Comparison of ENCODE assay signal across 27 cellular contexts in the genomic region with DNA sequence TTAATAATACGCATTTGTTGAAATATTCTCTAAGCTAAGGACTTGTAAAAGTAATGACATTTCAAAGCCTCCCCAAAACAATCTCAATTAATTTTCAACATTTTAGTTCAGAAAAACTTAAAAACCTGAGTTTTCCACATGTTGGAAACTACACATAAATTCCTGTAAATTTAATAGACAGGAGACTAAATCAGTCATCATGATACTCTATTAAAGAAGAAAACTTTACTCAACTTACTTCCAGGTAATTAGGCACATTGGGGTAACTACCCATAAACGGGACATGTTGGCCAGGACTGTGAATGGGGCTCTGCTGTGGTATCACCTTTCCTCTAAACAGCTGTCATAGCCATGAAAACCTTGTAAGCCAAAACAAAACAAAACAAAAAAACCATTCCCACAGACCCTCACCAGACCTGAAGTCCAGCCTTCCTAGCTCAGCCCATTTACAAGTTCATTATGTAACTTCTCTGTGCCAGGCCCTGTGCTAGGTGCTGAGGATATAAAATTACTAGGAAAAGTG.
"Had no signal": no experiment of that assay in that cellular context is flagged by ENCODE, and none has a peak within 500 bp of the region (broad histone marks: within the 10 kb centered on the region; RNA-seq: fewer than 3 reads in every experiment).

No MANE protein-coding gene starts in this region.

- H3K27me3 ChIP-seq: neural progenitor cell, neutrophil, right atrium auricular region, right lobe of liver, stomach, testis, thyroid gland, transverse colon, upper lobe of left lung, vagina had no signal

- H3K9me3 Mint-ChIP-seq: immature natural killer cell; natural killer cell; neural progenitor cell; stimulated activated naive B cell treated with anti-CD40 and anti-IgM and Interleukin-4, amounts not matched to agents 10 μg/mL and 1 μg/mL and 100 μg/mL, for 72 hours had no signal

- H3K4me1 ChIP-seq: left ventricle myocardium inferior, neural progenitor cell, right atrium auricular region, right lobe of liver, testis, thyroid gland, transverse colon, upper lobe of left lung, vagina had no signal

- H3K27ac ChIP-seq: left ventricle myocardium inferior, neural progenitor cell, neutrophil, right atrium auricular region, right lobe of liver, stomach, testis, thyroid gland, transverse colon, upper lobe of left lung, vagina had no signal

- H3K4me3 Mint-ChIP-seq: immature natural killer cell; mesothelial cell of epicardium; naive B cell; natural killer cell; nephron progenitor cell; neural progenitor cell; stimulated activated naive B cell treated with anti-CD40 and anti-IgM and Interleukin-4, amounts not matched to agents 10 μg/mL and 1 μg/mL and 100 μg/mL, for 72 hours had no signal

- DNase-seq: hypothalamus; immature natural killer cell; left ventricle myocardium inferior; mesendoderm; naive B cell; natural killer cell; nephron progenitor cell; occipital lobe; right lobe of liver; stimulated activated CD4-positive, alpha-beta T cell treated with anti-CD3 and anti-CD28 coated beads, Interleukin-1b, Interleukin-23, amount 100 ng/mL, for 48 hours; stimulated activated CD4-positive, alpha-beta T cell treated with anti-CD3 and anti-CD28 coated beads, Interleukin-2, amount 100 ng/mL, for 48 hours; stimulated activated naive B cell treated with anti-CD40 and anti-IgM and Interleukin-4, amounts not matched to agents 10 μg/mL and 1 μg/mL and 100 μg/mL, for 72 hours; stimulated activated naive CD8-positive, alpha-beta T cell treated with anti-CD3 and anti-CD28 coated beads, Interleukin-15, Interleukin-2, amounts not matched to agents 100 U/mL and 50 U/mL, for 24 hours; stomach; testis; thyroid gland; transverse colon; upper lobe of left lung had no signal

- H2AFZ ChIP-seq: neural progenitor cell had no signal

- H3K9ac ChIP-seq: neural progenitor cell had no signal

- H3K36me3 Mint-ChIP-seq: natural killer cell had no signal

- H3K27me3 Mint-ChIP-seq: naive B cell; progenitor cell of endocrine pancreas; stimulated activated naive B cell treated with anti-CD40 and anti-IgM and Interleukin-4, amounts not matched to agents 10 μg/mL and 1 μg/mL and 100 μg/mL, for 72 hours had no signal

- H3K4me1 Mint-ChIP-seq: immature natural killer cell; mesothelial cell of epicardium; naive B cell; natural killer cell; nephron progenitor cell; stimulated activated naive B cell treated with anti-CD40 and anti-IgM and Interleukin-4, amounts not matched to agents 10 μg/mL and 1 μg/mL and 100 μg/mL, for 72 hours had no signal

- H3K36me3 ChIP-seq: thyroid gland, transverse colon had no signal

- H3K9me3 ChIP-seq: left ventricle myocardium inferior, neutrophil, right atrium auricular region, right lobe of liver, stomach, testis, thyroid gland, transverse colon, upper lobe of left lung, vagina had no signal

- H3K27ac Mint-ChIP-seq: immature natural killer cell; mesothelial cell of epicardium; naive B cell; natural killer cell; nephron progenitor cell; neural progenitor cell; progenitor cell of endocrine pancreas; stimulated activated naive B cell treated with anti-CD40 and anti-IgM and Interleukin-4, amounts not matched to agents 10 μg/mL and 1 μg/mL and 100 μg/mL, for 72 hours had no signal

- H3K4me3 ChIP-seq: left ventricle myocardium inferior, lung, neural progenitor cell, right atrium auricular region, right lobe of liver, smooth muscle cell, stomach, testis, thyroid gland, transverse colon, upper lobe of left lung, vagina had no signal

- FAIRE-seq: islet of Langerhans had no signal

- H3K4me2 ChIP-seq: neural progenitor cell, smooth muscle cell had no signal

- ATAC-seq: natural killer cell; right lobe of liver; stimulated activated naive B cell treated with anti-CD40 and anti-IgM and Interleukin-4, amounts not matched to agents 10 μg/mL and 1 μg/mL and 100 μg/mL, for 72 hours; stimulated activated naive CD8-positive, alpha-beta T cell treated with anti-CD3 and anti-CD28 coated beads, Interleukin-15, Interleukin-2, amounts not matched to agents 100 U/mL and 50 U/mL, for 24 hours had no signal
